ENCODE assay signal across 8 cellular contexts in the genomic region with DNA sequence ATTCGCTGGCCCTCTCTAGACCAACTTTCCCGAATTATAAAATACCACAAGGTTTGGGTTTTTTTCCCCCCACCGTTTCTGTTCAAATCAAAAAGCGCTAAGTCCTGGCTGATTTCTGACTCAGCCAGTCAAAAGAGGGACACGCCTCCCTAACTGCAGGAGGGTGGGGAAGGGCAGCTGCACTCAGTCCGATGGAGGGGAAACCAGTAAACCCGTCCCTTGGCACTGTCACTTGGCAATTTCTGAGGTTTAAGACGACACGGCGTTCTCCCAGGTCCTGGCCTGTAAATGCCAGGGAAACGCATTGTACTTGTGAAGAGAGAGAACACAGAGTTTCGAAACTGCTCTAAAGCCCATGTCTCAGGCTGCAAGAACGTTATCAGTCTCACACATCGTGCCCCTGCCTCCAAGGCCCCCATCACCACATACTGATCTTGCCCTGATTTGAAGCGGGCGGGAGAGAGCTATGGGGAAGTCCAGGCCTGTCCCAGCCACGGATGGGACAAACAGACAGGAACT. TPM values are rescaled to one million over a fixed set of nuclear protein-coding genes. Genes with fewer than 3 reads are reported as not detected.
DNase-seq lines count a peak whose midpoint lies in the region; ATAC-seq and TF ChIP-seq lines count a peak whose summit lies in the region.

No MANE protein-coding gene starts in this region.

- H3K36me3 ChIP-seq in Peyer's patch = no peaks in the 10 kb centered on the region

- H3K27ac Mint-ChIP-seq in activated CD8-positive, alpha-beta memory T cell treated with anti-CD3 and anti-CD28 coated beads, Interleukin-2, amount 10 ng/mL, durations not matched to agents 7 days and 5 days = no peak overlapping the region
- H3K27ac Mint-ChIP-seq in activated CD4-positive, alpha-beta memory T cell treated with anti-CD3 and anti-CD28 coated beads, Interleukin-2, amount 10 ng/mL, durations not matched to agents 7 days and 5 days = no peak overlapping the region

- H3K4me1 ChIP-seq in Peyer's patch (peaks cover 0 to 21% (median 1%) of the 10 kb centered on the region in 4 donors), foreskin keratinocyte (peaks cover 40% of the 10 kb centered on the region)

- no peak for TF ChIP-seq POLR2A in Peyer's patch (IDR thresholded peaks at IDR 0.05)

- H3K9me3 ChIP-seq in Peyer's patch = no peaks in the 10 kb centered on the region

- H3K36me3 Mint-ChIP-seq in activated CD8-positive, alpha-beta memory T cell treated with anti-CD3 and anti-CD28 coated beads, Interleukin-2, amount 10 ng/mL, durations not matched to agents 7 days and 5 days = no peaks in the 10 kb centered on the region
- no peaks in the 10 kb centered on the region for H3K36me3 Mint-ChIP-seq in activated CD4-positive, alpha-beta memory T cell treated with anti-CD3 and anti-CD28 coated beads, Interleukin-2, amount 10 ng/mL, durations not matched to agents 7 days and 5 days (ENCODE audit: low read depth)

- H3K27ac ChIP-seq in Peyer's patch (peak overlapping the region; percentile 38 to 76 (median 72)), foreskin keratinocyte (peak overlapping the region; percentile 90)

- ATAC-seq in foreskin keratinocyte (peak; percentile 77), HG02763 (IDR thresholded peaks at IDR 0.05; ENCODE audit: unreplicated experiment) (no peak)
- ATAC-seq in activated CD8-positive, alpha-beta memory T cell treated with anti-CD3 and anti-CD28 coated beads, Interleukin-2, amount 10 ng/mL, durations not matched to agents 7 days and 5 days = no peak

- no peaks in the 10 kb centered on the region for H3K27me3 Mint-ChIP-seq in activated CD8-positive, alpha-beta memory T cell treated with anti-CD3 and anti-CD28 coated beads, Interleukin-2, amount 10 ng/mL, durations not matched to agents 7 days and 5 days
- no peaks in the 10 kb centered on the region for H3K27me3 Mint-ChIP-seq in activated CD4-positive, alpha-beta memory T cell treated with anti-CD3 and anti-CD28 coated beads, Interleukin-2, amount 10 ng/mL, durations not matched to agents 7 days and 5 days

- H3K9me3 Mint-ChIP-seq in activated CD8-positive, alpha-beta memory T cell treated with anti-CD3 and anti-CD28 coated beads, Interleukin-2, amount 10 ng/mL, durations not matched to agents 7 days and 5 days (ENCODE audit: low read depth) = no peaks in the 10 kb centered on the region
- H3K9me3 Mint-ChIP-seq in activated CD4-positive, alpha-beta memory T cell treated with anti-CD3 and anti-CD28 coated beads, Interleukin-2, amount 10 ng/mL, durations not matched to agents 7 days and 5 days = no peaks in the 10 kb centered on the region

- peak; percentile 96 for DNase-seq in EH (ENCODE audit: low read depth)
- DNase-seq in Peyer's patch = peak in 1 of 3 donors; percentile 67
- peak; percentile 47 to 90 for DNase-seq in foreskin keratinocyte
- peak; percentile 26 for DNase-seq in retina
- no peak for DNase-seq in activated CD8-positive, alpha-beta memory T cell treated with anti-CD3 and anti-CD28 coated beads, Interleukin-2, amount 10 ng/mL, durations not matched to agents 7 days and 5 days
- no peak for DNase-seq in SK-N-DZ (ENCODE audit: low spot score)
- DNase-seq in activated CD4-positive, alpha-beta memory T cell treated with anti-CD3 and anti-CD28 coated beads, Interleukin-2, amount 10 ng/mL, durations not matched to agents 7 days and 5 days = no peak

- POLR2A ChIA-PET in activated CD4-positive, alpha-beta memory T cell treated with anti-CD3 and anti-CD28 coated beads, Interleukin-2, amount 10 ng/mL, durations not matched to agents 7 days and 5 days (lab: Charles Lee) = interaction anchor here (0.6 kb wide), 1 partner anchor 69 kb away, joined by 3 read pairs; no protein-coding TSS in a partner anchor

- CTCF ChIA-PET in activated CD8-positive, alpha-beta memory T cell treated with anti-CD3 and anti-CD28 coated beads, Interleukin-2, amount 10 ng/mL, durations not matched to agents 7 days and 5 days (lab: Charles Lee) = no interaction called here
- CTCF ChIA-PET in activated CD4-positive, alpha-beta memory T cell treated with anti-CD3 and anti-CD28 coated beads, Interleukin-2, amount 10 ng/mL, durations not matched to agents 7 days and 5 days (lab: Charles Lee) = no interaction called here

- TF ChIP-seq CTCF in Peyer's patch (IDR thresholded peaks at IDR 0.05) (no peak), foreskin keratinocyte (conservative IDR thresholded peaks at IDR 0.05) (peak; percentile 1)

- H3K4me3 Mint-ChIP-seq in activated CD8-positive, alpha-beta memory T cell treated with anti-CD3 and anti-CD28 coated beads, Interleukin-2, amount 10 ng/mL, durations not matched to agents 7 days and 5 days = no peak overlapping the region
- no peak overlapping the region for H3K4me3 Mint-ChIP-seq in activated CD4-positive, alpha-beta memory T cell treated with anti-CD3 and anti-CD28 coated beads, Interleukin-2, amount 10 ng/mL, durations not matched to agents 7 days and 5 days

- H3K4me1 Mint-ChIP-seq in activated CD8-positive, alpha-beta memory T cell treated with anti-CD3 and anti-CD28 coated beads, Interleukin-2, amount 10 ng/mL, durations not matched to agents 7 days and 5 days = no peaks in the 10 kb centered on the region
- no peaks in the 10 kb centered on the region for H3K4me1 Mint-ChIP-seq in activated CD4-positive, alpha-beta memory T cell treated with anti-CD3 and anti-CD28 coated beads, Interleukin-2, amount 10 ng/mL, durations not matched to agents 7 days and 5 days

- no peaks in the 10 kb centered on the region for H3K27me3 ChIP-seq in Peyer's patch
- no peaks in the 10 kb centered on the region for H3K27me3 ChIP-seq in foreskin keratinocyte

- H3K4me3 ChIP-seq in Peyer's patch = no peak overlapping the region

RNA-seq across cellular contexts. Expression of gene ZFHX3, which starts 57.9 kb away (rescaled TPM):
- total RNA-seq in Peyer's patch (10 to 100 TPM in 3 of 4 donors, 1 to 10 TPM in 1; 6.3 to 39.6 (median 14.6) TPM), foreskin keratinocyte (5.9 and 8.9 TPM in 2 replicates)
- 1.1 and 1.2 TPM in 2 replicates for polyA plus RNA-seq in foreskin keratinocyte
- total RNA-seq in activated CD8-positive, alpha-beta memory T cell treated with anti-CD3 and anti-CD28 coated beads, Interleukin-2, amount 10 ng/mL, durations not matched to agents 7 days and 5 days = 1 to 10 TPM in 1 of 2 experiments, under 1 TPM in 1; 0.32 to 1.9 TPM
- polyA plus RNA-seq in SK-N-DZ (2014; cell fraction: cytosol; rRNA removed) = 4.9 and 5.5 TPM in 2 replicates
- polyA plus RNA-seq in SK-N-DZ (2014; cell fraction: nucleus; rRNA removed) = 3.0 and 7.3 TPM in 2 replicates
- total RNA-seq in activated CD4-positive, alpha-beta memory T cell treated with anti-CD3 and anti-CD28 coated beads, Interleukin-2, amount 10 ng/mL, durations not matched to agents 7 days and 5 days = under 1 TPM; 0.38 to 0.43 TPM

Comparison
In these comparisons a context has a peak if more than half of its experiments do, and no peak if none do; other contexts are left out.
1. DNase-seq: peak in EH (single experiment), foreskin keratinocyte (2 of 2) and retina (single experiment); none in activated CD8-positive, alpha-beta memory T cell treated with anti-CD3 and anti-CD28 coated beads, Interleukin-2, amount 10 ng/mL, durations not matched to agents 7 days and 5 days (single experiment), SK-N-DZ (single experiment) and activated CD4-positive, alpha-beta memory T cell treated with anti-CD3 and anti-CD28 coated beads, Interleukin-2, amount 10 ng/mL, durations not matched to agents 7 days and 5 days (single experiment).